ENCODE assay signal across 1 cellular context in the genomic region with DNA sequence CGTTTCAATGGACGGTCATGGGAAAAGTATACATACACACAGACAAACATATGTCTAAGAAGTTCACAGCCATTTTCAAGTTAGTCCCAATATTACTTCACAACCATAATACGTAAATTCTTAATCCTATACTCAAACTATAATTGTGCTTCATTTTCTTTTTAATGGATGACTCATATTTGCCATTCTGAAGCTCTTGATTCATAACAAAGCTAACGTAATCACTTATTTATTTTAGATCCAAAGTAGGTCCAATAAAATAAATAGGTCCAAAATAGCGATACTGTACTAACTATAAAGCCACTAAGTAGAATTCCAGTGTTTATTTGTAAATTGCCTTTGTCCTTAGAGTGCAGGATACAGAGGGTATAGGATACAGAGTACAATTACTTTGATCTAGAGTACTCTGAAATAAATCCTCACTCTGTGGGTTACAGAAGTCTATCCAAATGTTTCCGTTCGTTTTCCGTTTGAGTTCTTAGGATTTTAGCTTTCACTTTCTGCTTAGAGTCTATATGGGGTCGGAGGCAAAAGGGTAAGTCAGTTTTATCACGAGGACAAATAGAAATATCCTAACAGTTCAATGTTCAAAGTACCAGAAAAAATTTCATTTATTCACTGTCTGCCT.
A peak's percentile ranks its signal among the peaks of the same experiment; 100 is the strongest.
TF ChIP-seq lines count a peak whose summit lies in the region.

No MANE protein-coding gene starts in this region.

TF ChIP-seq in liver, 16 proteins besides CTCF, POLR2A, EP300 and RAD21 (continued from another document):
- TF ChIP-seq, protein P1, sequence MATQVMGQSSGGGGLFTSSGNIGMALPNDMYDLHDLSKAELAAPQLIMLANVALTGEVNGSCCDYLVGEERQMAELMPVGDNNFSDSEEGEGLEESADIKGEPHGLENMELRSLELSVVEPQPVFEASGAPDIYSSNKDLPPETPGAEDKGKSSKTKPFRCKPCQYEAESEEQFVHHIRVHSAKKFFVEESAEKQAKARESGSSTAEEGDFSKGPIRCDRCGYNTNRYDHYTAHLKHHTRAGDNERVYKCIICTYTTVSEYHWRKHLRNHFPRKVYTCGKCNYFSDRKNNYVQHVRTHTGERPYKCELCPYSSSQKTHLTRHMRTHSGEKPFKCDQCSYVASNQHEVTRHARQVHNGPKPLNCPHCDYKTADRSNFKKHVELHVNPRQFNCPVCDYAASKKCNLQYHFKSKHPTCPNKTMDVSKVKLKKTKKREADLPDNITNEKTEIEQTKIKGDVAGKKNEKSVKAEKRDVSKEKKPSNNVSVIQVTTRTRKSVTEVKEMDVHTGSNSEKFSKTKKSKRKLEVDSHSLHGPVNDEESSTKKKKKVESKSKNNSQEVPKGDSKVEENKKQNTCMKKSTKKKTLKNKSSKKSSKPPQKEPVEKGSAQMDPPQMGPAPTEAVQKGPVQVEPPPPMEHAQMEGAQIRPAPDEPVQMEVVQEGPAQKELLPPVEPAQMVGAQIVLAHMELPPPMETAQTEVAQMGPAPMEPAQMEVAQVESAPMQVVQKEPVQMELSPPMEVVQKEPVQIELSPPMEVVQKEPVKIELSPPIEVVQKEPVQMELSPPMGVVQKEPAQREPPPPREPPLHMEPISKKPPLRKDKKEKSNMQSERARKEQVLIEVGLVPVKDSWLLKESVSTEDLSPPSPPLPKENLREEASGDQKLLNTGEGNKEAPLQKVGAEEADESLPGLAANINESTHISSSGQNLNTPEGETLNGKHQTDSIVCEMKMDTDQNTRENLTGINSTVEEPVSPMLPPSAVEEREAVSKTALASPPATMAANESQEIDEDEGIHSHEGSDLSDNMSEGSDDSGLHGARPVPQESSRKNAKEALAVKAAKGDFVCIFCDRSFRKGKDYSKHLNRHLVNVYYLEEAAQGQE (IDR thresholded peaks at IDR 0.05): no peak
- TF ChIP-seq GABPA (IDR thresholded peaks at IDR 0.05 in 1 of 2, conservative IDR thresholded peaks at IDR 0.05 in 1 of 2): no peak
- no peak for TF ChIP-seq NR2F2 (IDR thresholded peaks at IDR 0.05)
- no peak for TF ChIP-seq FOXA2 (IDR thresholded peaks at IDR 0.05)
- TF ChIP-seq MAX (IDR thresholded peaks at IDR 0.05): peak; percentile 17
